ENCODE assay signal across 11 cellular contexts in the genomic region with DNA sequence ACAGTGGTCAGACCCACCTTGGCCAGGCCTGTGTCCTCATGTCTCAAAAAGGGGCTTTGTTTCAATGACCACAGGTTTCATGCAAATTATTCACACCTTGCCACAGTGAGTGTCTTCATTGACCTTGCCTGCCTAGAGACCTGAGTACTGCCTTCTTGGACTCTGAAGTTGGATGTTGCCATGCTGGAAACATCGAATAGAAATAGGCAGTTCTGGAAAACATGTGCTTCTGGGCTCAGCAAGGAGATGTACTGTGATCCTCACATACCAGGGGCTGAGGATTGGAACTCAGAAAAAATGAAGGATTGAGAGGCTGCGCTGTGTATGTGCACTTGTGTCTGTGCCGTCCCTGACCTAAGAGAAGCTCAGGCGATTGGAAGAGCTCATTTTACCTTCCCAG.
"Had no signal": no experiment of that assay in that cellular context is flagged by ENCODE, and none has a peak within 500 bp of the region (broad histone marks: within the 10 kb centered on the region; RNA-seq: fewer than 3 reads in every experiment).

No MANE protein-coding gene starts in this region.

- H3K4me1 ChIP-seq: HAP-1 had no signal

- H3K36me3 ChIP-seq: HAP-1 had no signal

- H2AFZ ChIP-seq: GM23248, GM23338 had no signal

- FAIRE-seq: H1, H54 had no signal

- H3K4me2 ChIP-seq: GM23338 had no signal

- H3K9ac ChIP-seq: GM23248 had no signal

- ATAC-seq: GM23338, HCT116 had no signal

- H3K4me3 ChIP-seq: GM23248, GM23338, HAP-1 had no signal

- H3K27ac ChIP-seq: GM23248 had no signal

- DNase-seq: GM23248, GOT3, H7, H9, HCEC 1CT, HFFc6 had no signal
